27 cellular contexts compared by ENCODE assay signal in the genomic region with DNA sequence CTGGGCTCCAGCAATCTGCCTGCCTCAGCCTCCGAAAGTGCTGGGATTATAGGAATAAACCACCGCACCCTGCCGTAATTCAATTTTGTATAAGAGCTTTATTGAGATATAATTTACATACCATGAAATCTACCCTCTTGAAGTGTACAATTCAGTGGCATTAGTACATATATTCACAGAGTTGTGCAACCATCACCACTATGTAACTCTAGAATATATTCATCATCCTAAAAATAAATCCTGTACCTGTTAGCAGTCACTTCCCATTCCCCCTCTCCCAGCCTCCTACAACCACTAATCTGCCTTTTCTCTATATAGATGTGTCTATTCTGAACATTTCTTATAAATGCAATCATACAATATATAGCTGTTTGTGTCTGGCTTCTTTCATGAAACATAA. TPM values are rescaled to one million over a fixed set of nuclear protein-coding genes. Genes with fewer than 3 reads are reported as not detected.
"Had no signal": no experiment of that assay in that cellular context is flagged by ENCODE, and none has a peak within 500 bp of the region (broad histone marks: within the 10 kb centered on the region; RNA-seq: fewer than 3 reads in every experiment).

No MANE protein-coding gene starts in this region.

- H3K27ac ChIP-seq: ascending aorta, brain microvascular endothelial cell, heart right ventricle, neutrophil, skin epidermis, uterus, WERI-Rb-1 had no signal

- H3K36me3 ChIP-seq: ascending aorta, brain microvascular endothelial cell, heart right ventricle, uterus, WERI-Rb-1 had no signal

- H3K27me3 ChIP-seq: ascending aorta, brain microvascular endothelial cell, heart right ventricle, neutrophil, uterus had no signal

- H3K4me3 ChIP-seq: ascending aorta, heart right ventricle, skin epidermis, uterus had no signal

- FAIRE-seq: endothelial cell of umbilical vein had no signal

- DNase-seq: activated CD4-positive, alpha-beta memory T cell treated with anti-CD3 and anti-CD28 coated beads, Interleukin-2, amount 10 ng/mL, durations not matched to agents 7 days and 5 days; activated CD4-positive, alpha-beta T cell treated with anti-CD3 and anti-CD28 coated beads, Interleukin-2, amount 10 ng/mL, durations not matched to agents 7 days and 5 days; activated CD4-positive, CD25-positive, alpha-beta regulatory T cell treated with anti-CD3 and anti-CD28 coated beads, Interleukin-2, amount 50 U/mL, for 72 hours; activated CD8-positive, alpha-beta memory T cell treated with anti-CD3 and anti-CD28 coated beads, Interleukin-2, amount 50 U/mL, for 48 hours; activated gamma-delta T cell; activated naive CD4-positive, alpha-beta T cell treated with anti-CD3 and anti-CD28 coated beads, Interleukin-2, amount 10 ng/mL, durations not matched to agents 7 days and 5 days; activated naive CD8-positive, alpha-beta T cell treated with anti-CD3 and anti-CD28 coated beads, Interleukin-2, amount 10 ng/mL, durations not matched to agents 7 days and 5 days; activated T-cell treated with anti-CD3 and anti-CD28 coated beads, Interleukin-2, amount 50 U/mL, for 24 hours; brain microvascular endothelial cell; caudate nucleus; heart right ventricle; nephron progenitor cell; retina; stimulated activated CD4-positive, alpha-beta T cell treated with anti-CD3 and anti-CD28 coated beads, Interleukin-12 subunit alpha, Interleukin-12 subunit beta, amount 100 ng/mL, for 4 hours; stimulated activated CD4-positive, alpha-beta T cell treated with anti-CD3 and anti-CD28 coated beads, Interleukin-4, amount 100 ng/mL, for 1 hour; stimulated activated naive CD8-positive, alpha-beta T cell treated with anti-CD3 and anti-CD28 coated beads, Interleukin-15, Interleukin-2, amounts not matched to agents 100 U/mL and 50 U/mL, for 24 hours; substantia nigra; T1000; uterus; WERI-Rb-1 had no signal

- ATAC-seq: heart right ventricle; sciatic nerve; stimulated activated naive CD8-positive, alpha-beta T cell treated with anti-CD3 and anti-CD28 coated beads, Interleukin-15, Interleukin-2, amounts not matched to agents 100 U/mL and 50 U/mL, for 24 hours had no signal

- H3K9me3 ChIP-seq: ascending aorta, heart right ventricle, neutrophil, uterus had no signal

RNA-seq across cellular contexts. Expression of a gene that starts 26.6 kb away (rescaled TPM):
- total RNA-seq: activated CD4-positive, alpha-beta memory T cell treated with anti-CD3 and anti-CD28 coated beads, Interleukin-2, amount 10 ng/mL, durations not matched to agents 7 days and 5 days; mononuclear cell; T-helper 1 cell treated with Interleukin-12 subunit alpha and Interleukin-12 subunit beta and Interleukin-4 antibody, amounts not matched to agents 30 ng/mL and 1 ng/mL, for 36 hours had no signal
